In the genomic region with DNA sequence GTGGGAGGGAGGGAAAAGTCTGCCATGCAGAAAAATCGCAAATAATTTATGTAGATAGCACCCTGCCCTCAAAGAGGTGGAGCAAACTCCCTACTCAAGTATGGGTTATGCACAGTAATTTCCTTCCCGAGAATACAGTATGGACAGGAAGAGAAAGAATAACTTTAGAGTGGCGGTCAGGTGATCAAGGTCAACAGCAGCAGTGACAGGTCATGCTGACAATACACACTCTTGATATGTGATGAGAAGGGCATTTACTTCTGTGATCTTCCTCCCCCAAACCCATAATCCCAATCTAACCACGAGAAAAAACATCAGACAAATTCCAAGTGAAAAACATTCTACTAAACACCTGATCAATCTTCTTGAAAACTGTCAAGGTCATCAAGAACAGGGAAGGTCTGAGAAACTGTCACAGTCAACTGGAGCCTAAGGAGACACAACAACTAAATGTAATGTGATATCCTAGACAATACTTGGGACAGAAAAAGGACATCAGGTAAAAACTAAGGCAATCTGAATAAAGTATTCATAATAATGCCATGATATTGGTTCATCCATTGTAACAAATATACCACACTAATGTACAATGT, we compare ENCODE assay signal across 21 cellular contexts. TPM values are rescaled to one million over a fixed set of nuclear protein-coding genes. Genes with fewer than 3 reads are reported as not detected.
DNase-seq lines count a peak whose midpoint lies in the region; ATAC-seq and TF ChIP-seq lines count a peak whose summit lies in the region.
"Had no signal": no experiment of that assay in that cellular context is flagged by ENCODE, and none has a peak within 500 bp of the region (broad histone marks: within the 10 kb centered on the region; RNA-seq: fewer than 3 reads in every experiment).

No MANE protein-coding gene starts in this region.

- H3K4me2 ChIP-seq in KMS-11 = 0 out of 2 replicates have a peak overlapping the region, but pooled peaks have one; percentile 30

- H3K4me3 ChIP-seq in KMS-11 (IDR thresholded peaks at IDR 0.05; ENCODE audit: insufficient read depth, low read depth, low read length) = no peak overlapping the region
- no peak overlapping the region for H3K4me3 ChIP-seq in endodermal cell (ENCODE audit: low read length)
- H3K4me3 ChIP-seq: esophagus muscularis mucosa, mucosa of descending colon, Peyer's patch had no signal

- TF ChIP-seq CTCF in KMS-11 (conservative IDR thresholded peaks at IDR 0.05; ENCODE audit: low read depth, low read length) (no peak), endodermal cell (conservative IDR thresholded peaks at IDR 0.05) (no peak)

- WGBS in endodermal cell (ENCODE audit: insufficient coverage in 1 of 2, insufficient read length in 1 of 2), 2 experiments = 87 to 93% methylated on average over 2 to 4 of the region's 4 CpGs

- H3K36me3 Mint-ChIP-seq in activated T-cell treated with anti-CD3 and anti-CD28 coated beads, Interleukin-2, amount 50 U/mL, for 24 hours (ENCODE audit: low read depth) = peaks cover 25% of the 10 kb centered on the region
- H3K36me3 Mint-ChIP-seq in endodermal cell (ENCODE audit: low read depth) = peaks cover 34% of the 10 kb centered on the region
- H3K36me3 Mint-ChIP-seq in stimulated activated effector memory CD8-positive, alpha-beta T cell treated with anti-CD3 and anti-CD28 coated beads, Interleukin-12 subunit alpha, Interleukin-12 subunit beta, amount 100 ng/mL, for 72 hours = no peaks in the 10 kb centered on the region

- H3K79me2 ChIP-seq in KMS-11 (ENCODE audit: insufficient read depth, low read depth) = peaks cover 92% of the 10 kb centered on the region

- H3K27me3 ChIP-seq in KMS-11 (ENCODE audit: insufficient read depth, low read depth) (no peaks in the 10 kb centered on the region), endodermal cell (ENCODE audit: control insufficient read depth, insufficient read depth, low read length, poor library complexity, severe bottlenecking) (no peaks in the 10 kb centered on the region)
- H3K27me3 ChIP-seq: esophagus muscularis mucosa, Peyer's patch had no signal

- peaks cover 6% of the 10 kb centered on the region for H3K9me3 ChIP-seq in endodermal cell (ENCODE audit: control insufficient read depth, low read length)
- H3K9me3 ChIP-seq: esophagus muscularis mucosa, Peyer's patch had no signal

- peaks cover 15% of the 10 kb centered on the region; the same call in 1 of the 2 replicates for H4K20me1 ChIP-seq in KMS-11 (ENCODE audit: insufficient read depth)

- peak overlapping the region; percentile 45 for H3K27ac Mint-ChIP-seq in activated T-cell treated with anti-CD3 and anti-CD28 coated beads, Interleukin-2, amount 50 U/mL, for 24 hours
- H3K27ac Mint-ChIP-seq in endodermal cell = no peak overlapping the region
- no peak overlapping the region for H3K27ac Mint-ChIP-seq in stimulated activated effector memory CD8-positive, alpha-beta T cell treated with anti-CD3 and anti-CD28 coated beads, Interleukin-12 subunit alpha, Interleukin-12 subunit beta, amount 100 ng/mL, for 72 hours
- H3K27ac Mint-ChIP-seq: stimulated activated memory B cell treated with anti-CD40 and anti-IgM and Interleukin-4, amounts not matched to agents 10 μg/mL and 1 μg/mL and 100 μg/mL, for 72 hours; type B pancreatic cell had no signal

- no peaks in the 10 kb centered on the region for H3K27me3 Mint-ChIP-seq in activated T-cell treated with anti-CD3 and anti-CD28 coated beads, Interleukin-2, amount 50 U/mL, for 24 hours
- H3K27me3 Mint-ChIP-seq in endodermal cell (ENCODE audit: insufficient read depth) = no peaks in the 10 kb centered on the region
- H3K27me3 Mint-ChIP-seq: stimulated activated memory B cell treated with anti-CD40 and anti-IgM and Interleukin-4, amounts not matched to agents 10 μg/mL and 1 μg/mL and 100 μg/mL, for 72 hours; type B pancreatic cell had no signal

- H3K36me3 ChIP-seq in KMS-11 (ENCODE audit: insufficient read depth) = no peaks in the 10 kb centered on the region
- no peaks in the 10 kb centered on the region for H3K36me3 ChIP-seq in endodermal cell (ENCODE audit: control insufficient read depth, insufficient read depth, low read length)
- H3K36me3 ChIP-seq: esophagus muscularis mucosa, Peyer's patch had no signal

- H3K9me3 Mint-ChIP-seq in activated T-cell treated with anti-CD3 and anti-CD28 coated beads, Interleukin-2, amount 50 U/mL, for 24 hours = no peaks in the 10 kb centered on the region
- H3K9me3 Mint-ChIP-seq in endodermal cell = peaks cover 30% of the 10 kb centered on the region
- H3K9me3 Mint-ChIP-seq in stimulated activated effector memory CD8-positive, alpha-beta T cell treated with anti-CD3 and anti-CD28 coated beads, Interleukin-12 subunit alpha, Interleukin-12 subunit beta, amount 100 ng/mL, for 72 hours = peaks cover 3% of the 10 kb centered on the region

- H3K9ac ChIP-seq in KMS-11 (no peak overlapping the region), endodermal cell (ENCODE audit: extremely low read depth, low read length, poor library complexity, severe bottlenecking) (no peak overlapping the region)

- peak; percentile 70 for ATAC-seq in stimulated activated effector memory CD8-positive, alpha-beta T cell treated with anti-CD3 and anti-CD28 coated beads, Interleukin-12 subunit alpha, Interleukin-12 subunit beta, amount 100 ng/mL, for 72 hours
- no peak for ATAC-seq in GM19035 (IDR thresholded peaks at IDR 0.05; ENCODE audit: unreplicated experiment)
- ATAC-seq: left lobe of liver; mucosa of descending colon; stimulated activated memory B cell treated with anti-CD40 and anti-IgM and Interleukin-4, amounts not matched to agents 10 μg/mL and 1 μg/mL and 100 μg/mL, for 72 hours had no signal

- no peak overlapping the region for H2AFZ ChIP-seq in KMS-11 (ENCODE audit: low read depth)

- DNase-seq in activated T-cell treated with anti-CD3 and anti-CD28 coated beads, Interleukin-2, amount 50 U/mL, for 24 hours = no peak
- DNase-seq in activated T-cell treated with anti-CD3 and anti-CD28 coated beads for 4 hours (no peak), endodermal cell (peak; percentile 6), SK-N-DZ (ENCODE audit: low spot score) (no peak), NCI-H446 (lab: John Stamatoyannopoulos, UW) (no peak)
- DNase-seq in stimulated activated effector memory CD8-positive, alpha-beta T cell treated with anti-CD3 and anti-CD28 coated beads, Interleukin-12 subunit alpha, Interleukin-12 subunit beta, amount 100 ng/mL, for 72 hours (ENCODE audit: low spot score in 2 of 2) = no peak
- DNase-seq: activated CD4-positive, CD25-positive, alpha-beta regulatory T cell treated with anti-CD3 and anti-CD28 coated beads, Interleukin-2, amount 50 U/mL, for 72 hours; activated gamma-delta T cell treated with Interleukin-2 at 50 U/mL for 16 hours; central memory CD4-positive, alpha-beta T cell; GOT3; mucosa of descending colon; NCI-H1436; occipital lobe; retina had no signal

- no peak overlapping the region for H3K27ac ChIP-seq in KMS-11
- no peak overlapping the region for H3K27ac ChIP-seq in endodermal cell (ENCODE audit: low read depth, low read length)
- H3K27ac ChIP-seq: esophagus muscularis mucosa, Peyer's patch had no signal

- H3K4me1 ChIP-seq in KMS-11 (ENCODE audit: low read depth, poor library complexity, severe bottlenecking) (peaks cover 39% of the 10 kb centered on the region), endodermal cell (ENCODE audit: control insufficient read depth, insufficient read depth, low read length) (no peaks in the 10 kb centered on the region)

- H3K4me3 Mint-ChIP-seq in activated T-cell treated with anti-CD3 and anti-CD28 coated beads, Interleukin-2, amount 50 U/mL, for 24 hours = no peak overlapping the region
- no peak overlapping the region for H3K4me3 Mint-ChIP-seq in endodermal cell
- no peak overlapping the region for H3K4me3 Mint-ChIP-seq in stimulated activated effector memory CD8-positive, alpha-beta T cell treated with anti-CD3 and anti-CD28 coated beads, Interleukin-12 subunit alpha, Interleukin-12 subunit beta, amount 100 ng/mL, for 72 hours
- H3K4me3 Mint-ChIP-seq: stimulated activated memory B cell treated with anti-CD40 and anti-IgM and Interleukin-4, amounts not matched to agents 10 μg/mL and 1 μg/mL and 100 μg/mL, for 72 hours; type B pancreatic cell had no signal

- peaks cover 47% of the 10 kb centered on the region for H3K4me1 Mint-ChIP-seq in activated T-cell treated with anti-CD3 and anti-CD28 coated beads, Interleukin-2, amount 50 U/mL, for 24 hours (ENCODE audit: low read depth)
- H3K4me1 Mint-ChIP-seq in endodermal cell = peaks cover 9% of the 10 kb centered on the region
- peaks cover 50% of the 10 kb centered on the region for H3K4me1 Mint-ChIP-seq in stimulated activated effector memory CD8-positive, alpha-beta T cell treated with anti-CD3 and anti-CD28 coated beads, Interleukin-12 subunit alpha, Interleukin-12 subunit beta, amount 100 ng/mL, for 72 hours

RNA-seq across cellular contexts. Expression of a gene that starts 11.7 kb away (rescaled TPM):
- total RNA-seq in endodermal cell = 10 to 100 TPM; 20.7 to 20.9 TPM
- polyA plus RNA-seq in endodermal cell (2013, experiment 1 of 2) = 25.4 TPM
- 24.1 TPM for polyA plus RNA-seq in endodermal cell (2013, experiment 2 of 2)
- 18.7 and 20.2 TPM in 2 replicates for polyA plus RNA-seq in SK-N-DZ (2014; cell fraction: cytosol; rRNA removed)
- polyA plus RNA-seq in SK-N-DZ (2014; cell fraction: nucleus; rRNA removed) = 13.1 and 16.6 TPM in 2 replicates
